ENCODE assay signal across 1 cellular context in genomic region chr19:12325690-12326089, GRCh38.
TF ChIP-seq lines count a peak whose summit lies in the region.

No MANE protein-coding gene starts in this region.

TF ChIP-seq in HepG2, 621 proteins besides CTCF, POLR2A, EP300 and RAD21 (continued from another document and continues in another):
- TF ChIP-seq, protein P1, sequence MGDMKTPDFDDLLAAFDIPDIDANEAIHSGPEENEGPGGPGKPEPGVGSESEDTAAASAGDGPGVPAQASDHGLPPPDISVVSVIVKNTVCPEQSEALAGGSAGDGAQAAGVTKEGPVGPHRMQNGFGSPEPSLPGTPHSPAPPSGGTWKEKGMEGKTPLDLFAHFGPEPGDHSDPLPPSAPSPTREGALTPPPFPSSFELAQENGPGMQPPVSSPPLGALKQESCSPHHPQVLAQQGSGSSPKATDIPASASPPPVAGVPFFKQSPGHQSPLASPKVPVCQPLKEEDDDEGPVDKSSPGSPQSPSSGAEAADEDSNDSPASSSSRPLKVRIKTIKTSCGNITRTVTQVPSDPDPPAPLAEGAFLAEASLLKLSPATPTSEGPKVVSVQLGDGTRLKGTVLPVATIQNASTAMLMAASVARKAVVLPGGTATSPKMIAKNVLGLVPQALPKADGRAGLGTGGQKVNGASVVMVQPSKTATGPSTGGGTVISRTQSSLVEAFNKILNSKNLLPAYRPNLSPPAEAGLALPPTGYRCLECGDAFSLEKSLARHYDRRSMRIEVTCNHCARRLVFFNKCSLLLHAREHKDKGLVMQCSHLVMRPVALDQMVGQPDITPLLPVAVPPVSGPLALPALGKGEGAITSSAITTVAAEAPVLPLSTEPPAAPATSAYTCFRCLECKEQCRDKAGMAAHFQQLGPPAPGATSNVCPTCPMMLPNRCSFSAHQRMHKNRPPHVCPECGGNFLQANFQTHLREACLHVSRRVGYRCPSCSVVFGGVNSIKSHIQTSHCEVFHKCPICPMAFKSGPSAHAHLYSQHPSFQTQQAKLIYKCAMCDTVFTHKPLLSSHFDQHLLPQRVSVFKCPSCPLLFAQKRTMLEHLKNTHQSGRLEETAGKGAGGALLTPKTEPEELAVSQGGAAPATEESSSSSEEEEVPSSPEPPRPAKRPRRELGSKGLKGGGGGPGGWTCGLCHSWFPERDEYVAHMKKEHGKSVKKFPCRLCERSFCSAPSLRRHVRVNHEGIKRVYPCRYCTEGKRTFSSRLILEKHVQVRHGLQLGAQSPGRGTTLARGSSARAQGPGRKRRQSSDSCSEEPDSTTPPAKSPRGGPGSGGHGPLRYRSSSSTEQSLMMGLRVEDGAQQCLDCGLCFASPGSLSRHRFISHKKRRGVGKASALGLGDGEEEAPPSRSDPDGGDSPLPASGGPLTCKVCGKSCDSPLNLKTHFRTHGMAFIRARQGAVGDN (CRISPR knock-in tag; IDR thresholded peaks at IDR 0.05), result no peak
- TF ChIP-seq BORCS8-MEF2B (CRISPR knock-in tag; IDR thresholded peaks at IDR 0.05) (no peak), MBNL3 (CRISPR knock-in tag; conservative IDR thresholded peaks at IDR 0.05) (no peak), SIX4 (CRISPR knock-in tag; IDR thresholded peaks at IDR 0.05) (no peak), SMAD3 (CRISPR knock-in tag; IDR thresholded peaks at IDR 0.05) (0 out of 2 replicates have a peak, but pooled peaks have one; percentile 33), RARG (CRISPR knock-in tag; IDR thresholded peaks at IDR 0.05; ENCODE audit: low read depth) (no peak), REPIN1 (CRISPR knock-in tag; IDR thresholded peaks at IDR 0.05; ENCODE audit: borderline replicate concordance, low read depth) (no peak), CENPBD1 (CRISPR knock-in tag; IDR thresholded peaks at IDR 0.05; ENCODE audit: borderline replicate concordance, low read depth) (no peak), GFI1 (CRISPR knock-in tag; IDR thresholded peaks at IDR 0.05; ENCODE audit: borderline replicate concordance) (peak; percentile 77; the same call in 1 of the 2 replicates), AHDC1 (CRISPR knock-in tag; IDR thresholded peaks at IDR 0.05; ENCODE audit: borderline replicate concordance) (no peak), TARDBP (CRISPR knock-in tag; IDR thresholded peaks at IDR 0.05) (peak; percentile 43; the same call in 1 of the 2 replicates), ZBTB3 (CRISPR knock-in tag; IDR thresholded peaks at IDR 0.05; ENCODE audit: borderline replicate concordance, low read depth) (no peak), ZNF281 (CRISPR knock-in tag; IDR thresholded peaks at IDR 0.05; ENCODE audit: borderline replicate concordance) (0 out of 2 replicates have a peak, but pooled peaks have one; percentile 9), ZNF205 (CRISPR knock-in tag; IDR thresholded peaks at IDR 0.05) (no peak), FOXA1 (IDR thresholded peaks at IDR 0.05) (no peak), FOXA1 (CRISPR knock-in tag; IDR thresholded peaks at IDR 0.05) (peak; percentile 86), CREM (IDR thresholded peaks at IDR 0.05) (peak; percentile 77), CREM (CRISPR knock-in tag; IDR thresholded peaks at IDR 0.05) (no peak), TCF7L2 (IDR thresholded peaks at IDR 0.05; ENCODE audit: low read depth, low read length) (peak; percentile 40; the same call in 1 of the 2 replicates), ZNF563 (CRISPR knock-in tag; IDR thresholded peaks at IDR 0.05) (no peak), ZNF577 (CRISPR knock-in tag; IDR thresholded peaks at IDR 0.05; ENCODE audit: borderline replicate concordance, low read depth) (no peak), EEA1 (CRISPR knock-in tag; IDR thresholded peaks at IDR 0.05; ENCODE audit: borderline replicate concordance) (no peak), ZNF451 (CRISPR knock-in tag; IDR thresholded peaks at IDR 0.05) (no peak), SOX13 (IDR thresholded peaks at IDR 0.05) (no peak), SOX13 (CRISPR knock-in tag; conservative IDR thresholded peaks at IDR 0.05 in 1 of 2, IDR thresholded peaks at IDR 0.05 in 1 of 2) (peak in 1 of 2 experiments; percentile 84; a peak in 2 of 4 replicates), HIVEP1 (CRISPR knock-in tag; IDR thresholded peaks at IDR 0.05) (no peak), ZNF274 (CRISPR knock-in tag; IDR thresholded peaks at IDR 0.05) (no peak), REL (CRISPR knock-in tag; conservative IDR thresholded peaks at IDR 0.05) (no peak), ZNF121 (CRISPR knock-in tag; IDR thresholded peaks at IDR 0.05) (no peak), SYNCRIP (IDR thresholded peaks at IDR 0.05; ENCODE audit: insufficient read depth, low read depth, low read length) (no peak), U2AF2 (IDR thresholded peaks at IDR 0.05; ENCODE audit: low read depth, low read length) (no peak), PRDM4 (CRISPR knock-in tag; IDR thresholded peaks at IDR 0.05; ENCODE audit: borderline replicate concordance) (no peak), SOX5 (CRISPR knock-in tag; IDR thresholded peaks at IDR 0.05; ENCODE audit: borderline replicate concordance) (peak; percentile 71; the same call in 1 of the 2 replicates), HNF1A (IDR thresholded peaks at IDR 0.05; ENCODE audit: low read depth) (0 out of 2 replicates have a peak, but pooled peaks have one; percentile 42), HNF1A (CRISPR knock-in tag; IDR thresholded peaks at IDR 0.05; ENCODE audit: borderline replicate concordance) (peak; percentile 22; the same call in 1 of the 2 replicates), MED1 (CRISPR knock-in tag; IDR thresholded peaks at IDR 0.05) (0 out of 2 replicates have a peak, but pooled peaks have one; percentile 13), HNRNPH1 (optimal IDR thresholded peaks at IDR 0.05; ENCODE audit: low read depth, low read length) (no peak), IRF2 (CRISPR knock-in tag; IDR thresholded peaks at IDR 0.05) (no peak)
- TF ChIP-seq, protein P2, sequence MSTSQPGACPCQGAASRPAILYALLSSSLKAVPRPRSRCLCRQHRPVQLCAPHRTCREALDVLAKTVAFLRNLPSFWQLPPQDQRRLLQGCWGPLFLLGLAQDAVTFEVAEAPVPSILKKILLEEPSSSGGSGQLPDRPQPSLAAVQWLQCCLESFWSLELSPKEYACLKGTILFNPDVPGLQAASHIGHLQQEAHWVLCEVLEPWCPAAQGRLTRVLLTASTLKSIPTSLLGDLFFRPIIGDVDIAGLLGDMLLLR (CRISPR knock-in tag; IDR thresholded peaks at IDR 0.05), result no peak
- TF ChIP-seq, protein P3, sequence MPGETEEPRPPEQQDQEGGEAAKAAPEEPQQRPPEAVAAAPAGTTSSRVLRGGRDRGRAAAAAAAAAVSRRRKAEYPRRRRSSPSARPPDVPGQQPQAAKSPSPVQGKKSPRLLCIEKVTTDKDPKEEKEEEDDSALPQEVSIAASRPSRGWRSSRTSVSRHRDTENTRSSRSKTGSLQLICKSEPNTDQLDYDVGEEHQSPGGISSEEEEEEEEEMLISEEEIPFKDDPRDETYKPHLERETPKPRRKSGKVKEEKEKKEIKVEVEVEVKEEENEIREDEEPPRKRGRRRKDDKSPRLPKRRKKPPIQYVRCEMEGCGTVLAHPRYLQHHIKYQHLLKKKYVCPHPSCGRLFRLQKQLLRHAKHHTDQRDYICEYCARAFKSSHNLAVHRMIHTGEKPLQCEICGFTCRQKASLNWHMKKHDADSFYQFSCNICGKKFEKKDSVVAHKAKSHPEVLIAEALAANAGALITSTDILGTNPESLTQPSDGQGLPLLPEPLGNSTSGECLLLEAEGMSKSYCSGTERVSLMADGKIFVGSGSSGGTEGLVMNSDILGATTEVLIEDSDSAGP (CRISPR knock-in tag; IDR thresholded peaks at IDR 0.05; ENCODE audit: borderline replicate concordance), result no peak
